Comparison of ENCODE assay signal across 8 cellular contexts in the genomic region with DNA sequence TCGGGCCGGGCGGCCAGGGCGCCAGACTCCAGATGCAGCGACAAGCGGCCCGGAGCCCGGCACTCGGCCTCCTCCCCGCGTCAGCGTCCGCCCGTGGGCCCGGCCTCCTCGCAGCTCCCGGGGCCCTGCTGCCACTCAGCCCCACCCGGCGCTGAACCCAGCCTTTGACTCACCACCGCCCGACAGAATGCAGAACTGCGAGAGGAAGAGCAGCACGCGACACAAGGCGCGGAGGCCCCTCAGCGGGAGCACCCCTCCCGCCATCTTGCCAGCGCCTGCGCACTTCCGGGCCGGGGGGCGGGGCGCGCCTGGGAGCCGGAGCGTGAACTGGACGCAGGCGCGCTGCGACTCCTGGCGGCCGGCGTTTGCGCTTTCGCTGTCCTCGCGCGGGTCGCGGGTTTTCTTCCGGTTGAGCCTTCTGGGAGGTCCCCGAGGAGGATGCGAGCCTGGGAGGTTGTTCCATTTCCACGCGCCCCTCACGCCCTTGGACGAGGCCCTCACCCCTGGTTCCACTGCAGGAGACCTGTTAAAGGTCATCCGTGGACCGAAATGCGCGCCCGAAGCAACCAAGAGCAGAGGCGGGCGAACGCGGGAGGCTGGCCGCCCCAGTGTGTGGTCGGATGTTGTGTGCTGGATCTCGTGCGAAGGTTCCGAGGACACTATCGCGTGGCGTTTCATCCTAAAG. TPM values are rescaled to one million over a fixed set of nuclear protein-coding genes. Genes with fewer than 3 reads are reported as not detected.
DNase-seq lines count a peak whose midpoint lies in the region; ATAC-seq and TF ChIP-seq lines count a peak whose summit lies in the region.

A gene with protein sequence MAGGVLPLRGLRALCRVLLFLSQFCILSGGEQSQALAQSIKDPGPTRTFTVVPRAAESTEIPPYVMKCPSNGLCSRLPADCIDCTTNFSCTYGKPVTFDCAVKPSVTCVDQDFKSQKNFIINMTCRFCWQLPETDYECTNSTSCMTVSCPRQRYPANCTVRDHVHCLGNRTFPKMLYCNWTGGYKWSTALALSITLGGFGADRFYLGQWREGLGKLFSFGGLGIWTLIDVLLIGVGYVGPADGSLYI (minus strand): TSS at position 284 of the 685 bp plus-strand sequence. CDS start 20 bp downstream, at position 264.

- ATAC-seq in GM21529 (IDR thresholded peaks at IDR 0.05; ENCODE audit: unreplicated experiment): peak; percentile 88
- peak; percentile 88 for ATAC-seq in PC-3

- H3K4me3 ChIP-seq in PC-3 (ENCODE audit: low read length): peak within 1 kb of the TSS; percentile 97
- peak within 1 kb of the TSS; percentile 84 to 94 for H3K4me3 ChIP-seq in esophagus (ENCODE audit: low read depth in 1 of 2, low read length in 2 of 2)
- H3K4me3 ChIP-seq in muscle layer of duodenum (ENCODE audit: low read depth in 1 of 2, low read length in 2 of 2): peak within 1 kb of the TSS; percentile 89 to 92

- H3K36me3 ChIP-seq in PC-3 (ENCODE audit: low read depth, low read length) (0 out of 2 replicates have a peak, but pooled peaks cover 2% of the 10 kb centered on the region), esophagus (ENCODE audit: control insufficient read depth in 2 of 2, insufficient read depth in 2 of 2, low read length in 1 of 2) (peaks cover 0 to 5% of the 10 kb centered on the region in 2 donors), muscle layer of duodenum (ENCODE audit: control insufficient read depth in 1 of 2, insufficient read depth in 2 of 2, low read length in 2 of 2) (peaks cover 17 to 18% of the 10 kb centered on the region in 2 donors)

- POLR2A ChIA-PET in PC-3 (lab: Charles Lee; ENCODE audit: unreplicated experiment): no interaction called here

- CTCF ChIA-PET in PC-3 (lab: Charles Lee): interaction anchor here (0.6 kb wide), 1 partner anchor 147 kb away, joined by 3 read pairs; no protein-coding TSS in a partner anchor

- H3K4me3 Mint-ChIP-seq in IgD-negative memory B cell: peak within 1 kb of the TSS; percentile 93 to 99 (median 96)

- H3K36me3 Mint-ChIP-seq in IgD-negative memory B cell: peaks cover 1% of the 10 kb centered on the region

- peak; percentile 62 for DNase-seq in DMS153 treated with DMSO at 0.1 percent for 48 hours (lab: John Stamatoyannopoulos, UW; ENCODE audit: unreplicated experiment)
- DNase-seq in PC-3: peak; percentile 90
- peak; percentile 97 for DNase-seq in activated T-cell treated with anti-CD3 and anti-CD28 coated beads, Interleukin-2, amount 50 U/mL, for 1 hour
- peak; percentile 81 to 94 for DNase-seq in stimulated activated CD8-positive, alpha-beta memory T cell treated with anti-CD3 and anti-CD28 coated beads, Interleukin-7, amount 100 ng/mL, for 4 hours (ENCODE audit: low read depth in 2 of 2)

- 0% methylated on average over 58 to 75 of the region's 75 CpGs for WGBS in esophagus, 2 donors

- intact Hi-C loops in PC-3 (cut with micrococcal nuclease): no loop called here

- H3K9ac ChIP-seq in PC-3 (ENCODE audit: low read length): peak within 1 kb of the TSS; percentile 87

- BruUV-seq in PC-3 (replicated peaks; lab: Mats Ljungman, UMichigan): no TSS peak

- no peaks in the 10 kb centered on the region for H3K9me2 ChIP-seq in PC-3 (replicated peaks; ENCODE audit: low read length)

- H3K27ac Mint-ChIP-seq in IgD-negative memory B cell: peak within 1 kb of the TSS; percentile 93 to 97 (median 93)

- H4K20me1 ChIP-seq in PC-3 (ENCODE audit: low read length): peaks cover 10% of the 10 kb centered on the region

- no peaks in the 10 kb centered on the region for H3K27me3 ChIP-seq in PC-3 (ENCODE audit: low read length)
- H3K27me3 ChIP-seq in esophagus (ENCODE audit: control insufficient read depth in 1 of 2, insufficient read depth in 2 of 2, low read length in 2 of 2): no peaks in the 10 kb centered on the region
- H3K27me3 ChIP-seq in muscle layer of duodenum (ENCODE audit: low read depth, low read length): no peaks in the 10 kb centered on the region

- peak within 1 kb of the TSS; percentile 98 for H3K4me2 ChIP-seq in PC-3 (ENCODE audit: low read length)

- H3K27me3 Mint-ChIP-seq in IgD-negative memory B cell: no peaks in the 10 kb centered on the region

- no peaks in the 10 kb centered on the region for H3K9me3 Mint-ChIP-seq in IgD-negative memory B cell

- H3K4me1 Mint-ChIP-seq in IgD-negative memory B cell: peaks cover 19 to 29% (median 20%) of the 10 kb centered on the region in 3 donors

- peaks cover 40% of the 10 kb centered on the region for H3K79me2 ChIP-seq in PC-3 (ENCODE audit: low read length)

- H3K27ac ChIP-seq in PC-3 (ENCODE audit: low read length): peak within 1 kb of the TSS; percentile 77
- H3K27ac ChIP-seq in esophagus (ENCODE audit: low read depth in 2 of 2, low read length in 1 of 2): peak within 1 kb of the TSS; percentile 93 to 97
- H3K27ac ChIP-seq in muscle layer of duodenum (ENCODE audit: low read length): peak within 1 kb of the TSS; percentile 94

- peak; percentile 65 for TF ChIP-seq CTCF in PC-3 (conservative IDR thresholded peaks at IDR 0.05; ENCODE audit: low read depth, low read length)

- H2AFZ ChIP-seq in PC-3 (ENCODE audit: low read length): peak within 1 kb of the TSS; percentile 97

- H3K9me3 ChIP-seq in PC-3 (ENCODE audit: low read length) (no peaks in the 10 kb centered on the region), esophagus (ENCODE audit: control insufficient read depth in 2 of 2, insufficient read depth in 1 of 2, low read depth in 1 of 2, low read length in 1 of 2) (no peaks in the 10 kb centered on the region), muscle layer of duodenum (ENCODE audit: control insufficient read depth in 1 of 2, low read length in 2 of 2) (no peaks in the 10 kb centered on the region)

- no peaks in the 10 kb centered on the region for H3F3A ChIP-seq in PC-3 (ENCODE audit: low read length, unreplicated experiment)

- H3K4me1 ChIP-seq in PC-3 (ENCODE audit: insufficient read depth, low read length) (peaks cover 24% of the 10 kb centered on the region), esophagus (ENCODE audit: control insufficient read depth in 2 of 2, insufficient read depth in 2 of 2, low read length in 1 of 2) (no peaks in the 10 kb centered on the region), muscle layer of duodenum (ENCODE audit: control insufficient read depth in 1 of 2, insufficient read depth in 2 of 2, low read length in 2 of 2) (peaks cover 15 to 28% of the 10 kb centered on the region in 2 donors)

RNA-seq across cellular contexts. Expression of the gene that starts here (rescaled TPM):
- polyA plus RNA-seq in IgD-negative memory B cell (30.5 TPM), esophagus (10 to 100 TPM; 19.0 to 21.2 TPM)
- total RNA-seq in PC-3 (2014; rRNA removed): 18.4 and 23.3 TPM in 2 replicates

Comparison
In these comparisons a context has a peak if more than half of its experiments do, and no peak if none do; other contexts are left out.
1. Peak in every context shown above with its lines: DNase-seq, ATAC-seq, H3K4me3 ChIP-seq and H3K27ac ChIP-seq.